ENCODE assay signal across 30 cellular contexts in the genomic region with DNA sequence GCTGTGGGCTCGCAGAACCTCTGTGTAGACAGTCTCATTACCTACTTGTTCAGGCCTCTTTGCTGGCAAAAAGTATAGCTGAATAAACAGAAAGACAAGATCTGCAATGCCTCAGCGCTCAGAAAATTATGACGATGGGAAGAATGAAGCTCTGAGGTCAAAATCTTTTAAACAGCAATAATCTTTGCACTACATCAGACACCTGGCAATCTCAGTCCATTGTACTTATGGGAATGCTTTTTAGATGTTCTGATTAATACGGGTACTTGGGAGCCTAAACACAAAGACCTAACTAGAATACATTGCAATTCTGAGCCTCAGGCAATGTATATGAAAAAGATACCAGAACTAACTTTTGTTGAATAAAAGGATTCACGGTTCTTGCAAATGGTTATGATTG.
"Had no signal": no experiment of that assay in that cellular context is flagged by ENCODE, and none has a peak within 500 bp of the region (broad histone marks: within the 10 kb centered on the region; RNA-seq: fewer than 3 reads in every experiment).

No MANE protein-coding gene starts in this region.

- H3K27ac Mint-ChIP-seq: activated CD4-positive, alpha-beta memory T cell treated with anti-CD3 and anti-CD28 coated beads for 36 hours; activated CD4-positive, alpha-beta T cell treated with anti-CD3 and anti-CD28 coated beads for 36 hours; activated CD4-positive, alpha-beta T cell treated with anti-CD3 and anti-CD28 coated beads, Interleukin-2, amount 10 ng/mL, durations not matched to agents 24 days and 14 days; activated CD8-positive, alpha-beta memory T cell treated with anti-CD3 and anti-CD28 coated beads, Interleukin-2, amount 10 ng/mL, durations not matched to agents 7 days and 5 days; activated CD8-positive, alpha-beta T cell treated with anti-CD3 and anti-CD28 coated beads, Interleukin-2, amount 10 ng/mL, durations not matched to agents 7 days and 5 days; activated naive CD4-positive, alpha-beta T cell treated with anti-CD3 and anti-CD28 coated beads, Interleukin-2, amount 10 ng/mL, durations not matched to agents 7 days and 5 days; activated naive CD4-positive, alpha-beta T cell treated with anti-CD3 and anti-CD28 coated beads, Interleukin-2, amount 50 U/mL, for 72 hours; activated naive CD8-positive, alpha-beta T cell treated with anti-CD3 and anti-CD28 coated beads, Interleukin-2, amount 10 ng/mL, durations not matched to agents 7 days and 5 days; activated T-cell treated with anti-CD3 and anti-CD28 coated beads, Interleukin-2, amount 50 U/mL, for 24 hours; activated T-cell treated with anti-CD3 and anti-CD28 coated beads, Interleukin-2, amount 50 U/mL, for 72 hours; brain; T-helper 17 cell; T-helper 2 cell treated with Interferon-gamma antibody and Interleukin-4, amounts not matched to agents 5 μg/mL and 100 μg/mL, for 36 hours had no signal

- H3K4me3 Mint-ChIP-seq: activated CD4-positive, alpha-beta memory T cell treated with anti-CD3 and anti-CD28 coated beads for 36 hours; activated CD4-positive, alpha-beta T cell treated with anti-CD3 and anti-CD28 coated beads for 36 hours; activated CD4-positive, alpha-beta T cell treated with anti-CD3 and anti-CD28 coated beads, Interleukin-2, amount 10 ng/mL, durations not matched to agents 24 days and 14 days; activated CD8-positive, alpha-beta memory T cell treated with anti-CD3 and anti-CD28 coated beads, Interleukin-2, amount 10 ng/mL, durations not matched to agents 7 days and 5 days; activated CD8-positive, alpha-beta T cell treated with anti-CD3 and anti-CD28 coated beads, Interleukin-2, amount 10 ng/mL, durations not matched to agents 7 days and 5 days; activated naive CD4-positive, alpha-beta T cell treated with anti-CD3 and anti-CD28 coated beads, Interleukin-2, amount 10 ng/mL, durations not matched to agents 7 days and 5 days; activated naive CD8-positive, alpha-beta T cell treated with anti-CD3 and anti-CD28 coated beads, Interleukin-2, amount 10 ng/mL, durations not matched to agents 7 days and 5 days; activated T-cell treated with anti-CD3 and anti-CD28 coated beads, Interleukin-2, amount 50 U/mL, for 24 hours; activated T-cell treated with anti-CD3 and anti-CD28 coated beads, Interleukin-2, amount 50 U/mL, for 72 hours; brain; T-helper 17 cell; T-helper 2 cell treated with Interferon-gamma antibody and Interleukin-4, amounts not matched to agents 5 μg/mL and 100 μg/mL, for 36 hours had no signal

- H3K27ac ChIP-seq: ascending aorta, breast epithelium, cardiac muscle cell, colonic mucosa, epithelial cell of prostate, esophagus squamous epithelium had no signal

- H3K4me1 Mint-ChIP-seq: activated CD4-positive, alpha-beta T cell treated with anti-CD3 and anti-CD28 coated beads for 36 hours; T-helper 17 cell had no signal

- H3K36me3 Mint-ChIP-seq: brain had no signal

- ATAC-seq: activated CD4-positive, alpha-beta T cell treated with anti-CD3 and anti-CD28 coated beads for 36 hours; activated CD8-positive, alpha-beta memory T cell treated with anti-CD3 and anti-CD28 coated beads, Interleukin-2, amount 10 ng/mL, durations not matched to agents 7 days and 5 days; activated CD8-positive, alpha-beta T cell treated with anti-CD3 and anti-CD28 coated beads, Interleukin-2, amount 10 ng/mL, durations not matched to agents 7 days and 5 days; activated naive CD4-positive, alpha-beta T cell treated with anti-CD3 and anti-CD28 coated beads, Interleukin-2, amount 50 U/mL, for 72 hours; activated T-cell treated with anti-CD3 and anti-CD28 coated beads, Interleukin-2, amount 50 U/mL, for 72 hours; T-helper 17 cell had no signal

- H3K36me3 ChIP-seq: ascending aorta, breast epithelium, cardiac muscle cell, colonic mucosa, esophagus squamous epithelium had no signal

- H3K4me3 ChIP-seq: ascending aorta, breast epithelium, cardiac muscle cell, colonic mucosa, esophagus squamous epithelium had no signal

- H3K27me3 ChIP-seq: ascending aorta, breast epithelium, cardiac muscle cell, colonic mucosa, esophagus squamous epithelium had no signal

- H3K4me1 ChIP-seq: ascending aorta, breast epithelium, colonic mucosa, esophagus squamous epithelium had no signal

- DNase-seq: activated CD4-positive, alpha-beta memory T cell treated with anti-CD3 and anti-CD28 coated beads for 36 hours; activated CD4-positive, alpha-beta T cell treated with anti-CD3 and anti-CD28 coated beads for 36 hours; activated CD4-positive, alpha-beta T cell treated with anti-CD3 and anti-CD28 coated beads, Interleukin-2, amount 10 ng/mL, durations not matched to agents 24 days and 14 days; activated CD4-positive, CD25-positive, alpha-beta regulatory T cell; activated CD4-positive, CD25-positive, alpha-beta regulatory T cell treated with anti-CD3 and anti-CD28 coated beads, Interleukin-2, amount 50 U/mL, for 72 hours; activated CD8-positive, alpha-beta memory T cell treated with anti-CD3 and anti-CD28 coated beads, Interleukin-2, amount 10 ng/mL, durations not matched to agents 7 days and 5 days; activated CD8-positive, alpha-beta memory T cell treated with anti-CD3 and anti-CD28 coated beads, Interleukin-2, amount 50 U/mL, for 48 hours; activated CD8-positive, alpha-beta T cell treated with anti-CD3 and anti-CD28 coated beads, Interleukin-2, amount 10 ng/mL, durations not matched to agents 7 days and 5 days; activated gamma-delta T cell; activated naive CD4-positive, alpha-beta T cell; activated naive CD4-positive, alpha-beta T cell treated with anti-CD3 and anti-CD28 coated beads, Interleukin-2, amount 10 ng/mL, durations not matched to agents 7 days and 5 days; activated naive CD8-positive, alpha-beta T cell treated with anti-CD3 and anti-CD28 coated beads, Interleukin-2, amount 10 ng/mL, durations not matched to agents 7 days and 5 days; activated T-cell treated with anti-CD3 and anti-CD28 coated beads for 4 hours; activated T-cell treated with anti-CD3 and anti-CD28 coated beads, Interleukin-2, amount 50 U/mL, for 24 hours; activated T-cell treated with anti-CD3 and anti-CD28 coated beads, Interleukin-2, amount 50 U/mL, for 72 hours; central memory CD4-positive, alpha-beta T cell; cerebellar nuclear complex; colonic mucosa; effector CD8-positive, alpha-beta T cell; esophagus squamous epithelium; head of caudate nucleus; T-helper 17 cell; T1000 had no signal

- H3K27me3 Mint-ChIP-seq: activated CD4-positive, alpha-beta memory T cell treated with anti-CD3 and anti-CD28 coated beads for 36 hours; activated CD4-positive, alpha-beta T cell treated with anti-CD3 and anti-CD28 coated beads for 36 hours; activated CD4-positive, alpha-beta T cell treated with anti-CD3 and anti-CD28 coated beads, Interleukin-2, amount 10 ng/mL, durations not matched to agents 24 days and 14 days; activated CD8-positive, alpha-beta memory T cell treated with anti-CD3 and anti-CD28 coated beads, Interleukin-2, amount 10 ng/mL, durations not matched to agents 7 days and 5 days; activated naive CD4-positive, alpha-beta T cell treated with anti-CD3 and anti-CD28 coated beads, Interleukin-2, amount 10 ng/mL, durations not matched to agents 7 days and 5 days; activated naive CD8-positive, alpha-beta T cell treated with anti-CD3 and anti-CD28 coated beads, Interleukin-2, amount 10 ng/mL, durations not matched to agents 7 days and 5 days; activated T-cell treated with anti-CD3 and anti-CD28 coated beads, Interleukin-2, amount 50 U/mL, for 24 hours; T-helper 17 cell had no signal

- H3K9me3 ChIP-seq: ascending aorta, breast epithelium, colonic mucosa, esophagus squamous epithelium had no signal

- H3K9me3 Mint-ChIP-seq: brain had no signal
